ENCODE assay signal across 31 cellular contexts in the genomic region with DNA sequence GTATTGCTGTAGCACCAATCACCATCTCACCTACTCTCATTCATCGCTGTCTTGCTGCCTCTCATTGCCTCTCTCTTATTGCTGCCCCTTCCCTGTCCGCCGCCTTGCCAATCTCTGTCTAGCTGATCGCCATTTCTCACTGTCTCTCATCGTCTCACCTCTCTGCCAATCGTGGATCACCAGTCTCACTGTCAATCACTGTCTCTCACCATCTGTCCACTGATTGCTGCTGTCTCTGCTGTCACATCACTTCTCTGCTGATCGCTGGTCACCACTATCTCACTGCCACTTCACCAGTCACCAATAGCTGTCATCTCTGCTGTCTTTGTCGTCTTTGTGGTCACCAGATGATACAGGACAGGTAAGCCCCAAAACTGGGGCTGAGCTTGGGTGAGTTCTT. TPM values are rescaled to one million over a fixed set of nuclear protein-coding genes. Genes with fewer than 3 reads are reported as not detected.
DNase-seq lines count a peak whose midpoint lies in the region; ATAC-seq, FAIRE-seq and TF ChIP-seq lines count a peak whose summit lies in the region.
"Had no signal": no experiment of that assay in that cellular context is flagged by ENCODE, and none has a peak within 500 bp of the region (broad histone marks: within the 10 kb centered on the region; RNA-seq: fewer than 3 reads in every experiment).

No MANE protein-coding gene starts in this region.

- TF ChIP-seq CTCF in K562 (IDR thresholded peaks at IDR 0.05 in 2 of 3, conservative IDR thresholded peaks at IDR 0.05 in 1 of 3; ENCODE audit: insufficient read depth in 2 of 3, low read depth in 1 of 3, low read length in 3 of 3) = no peak

- no peaks in the 10 kb centered on the region for H4K20me1 ChIP-seq in K562 (replicated peaks; ENCODE audit: control insufficient read depth, insufficient read depth, low read length)
- H4K20me1 ChIP-seq: BLaER1 had no signal

- no peak overlapping the region for H2BK12ac ChIP-seq in neuronal stem cell (ENCODE audit: low read length)

- H2BK120ac ChIP-seq in neuronal stem cell (ENCODE audit: low read depth, low read length) = no peak overlapping the region

- H2AFZ ChIP-seq in K562 (ENCODE audit: low read depth, low read length) = no peak overlapping the region
- no peak overlapping the region for H2AFZ ChIP-seq in neuronal stem cell (ENCODE audit: low read length)

- no peak for DNase-seq in activated naive CD8-positive, alpha-beta T cell treated with anti-CD3 and anti-CD28 coated beads, Interleukin-2, amount 10 ng/mL, durations not matched to agents 7 days and 5 days
- no peak for DNase-seq in activated naive CD8-positive, alpha-beta T cell treated with anti-CD3 and anti-CD28 coated beads for 36 hours
- DNase-seq in K562 (ENCODE audit: extremely low read depth in 1 of 4, low spot score in 3 of 4) = no peak
- no peak for DNase-seq in neuronal stem cell (ENCODE audit: low spot score)
- no peak for DNase-seq in stimulated activated naive CD4-positive, alpha-beta T cell (lab: John Stamatoyannopoulos, UW)
- no peak for DNase-seq in activated CD4-positive, alpha-beta T cell treated with anti-CD3 and anti-CD28 coated beads, Interleukin-2, amount 10 ng/mL, durations not matched to agents 24 days and 14 days
- DNase-seq: 8988T; ACHN; BE2C; C1 segment of cervical spinal cord; CD4-positive, alpha-beta memory T cell; CD4-positive, CD25-positive, alpha-beta regulatory T cell; CD8-positive, alpha-beta memory T cell; COR-L47; DMS 273 treated with DMSO at 0.1 percent for 48 hours; DMS153; DMS53; DMS79; DND-41; EL; GDM1 had no signal

- CTCF ChIA-PET in K562 (lab: Yijun Ruan, JAX; ENCODE audit: low intra/inter-chr PET ratio) = no interaction called here

- no peaks in the 10 kb centered on the region for H3K36me3 ChIP-seq in K562 (ENCODE audit: control insufficient read depth, insufficient read depth, low read length)
- H3K36me3 ChIP-seq in neuronal stem cell (replicated peaks in 1 of 2; ENCODE audit: control insufficient read depth in 2 of 2, insufficient read depth in 2 of 2, low read length in 2 of 2) = no peaks in the 10 kb centered on the region
- H3K36me3 ChIP-seq: BE2C, BLaER1 had no signal

- no peaks in the 10 kb centered on the region for H3K9me1 ChIP-seq in K562 (ENCODE audit: control insufficient read depth, insufficient read depth, low read length)

- no peak overlapping the region for H2BK15ac ChIP-seq in neuronal stem cell (ENCODE audit: low read length)

- H3K4me1 ChIP-seq in K562 (replicated peaks in 1 of 2; ENCODE audit: control insufficient read depth in 2 of 2, insufficient read depth in 2 of 2, low read length in 2 of 2) (peaks cover 4 to 15% of the 10 kb centered on the region in 2 experiments; a peak in 3 of 5 replicates), neuronal stem cell (ENCODE audit: control insufficient read depth in 2 of 2, insufficient read depth in 1 of 2, low read depth in 1 of 2, low read length in 2 of 2) (no peaks in the 10 kb centered on the region)
- H3K4me1 ChIP-seq: BE2C, BLaER1 had no signal

- peaks cover 5% of the 10 kb centered on the region for H3K9me3 Mint-ChIP-seq in activated naive CD8-positive, alpha-beta T cell treated with anti-CD3 and anti-CD28 coated beads, Interleukin-2, amount 10 ng/mL, durations not matched to agents 7 days and 5 days
- H3K9me3 Mint-ChIP-seq in activated naive CD8-positive, alpha-beta T cell treated with anti-CD3 and anti-CD28 coated beads for 36 hours = peaks cover 3% of the 10 kb centered on the region
- peaks cover 8% of the 10 kb centered on the region for H3K9me3 Mint-ChIP-seq in activated CD4-positive, alpha-beta T cell treated with anti-CD3 and anti-CD28 coated beads, Interleukin-2, amount 10 ng/mL, durations not matched to agents 24 days and 14 days
- H3K9me3 Mint-ChIP-seq: CD4-positive, alpha-beta memory T cell; CD8-positive, alpha-beta memory T cell had no signal

- no peaks in the 10 kb centered on the region for H3K4me1 Mint-ChIP-seq in activated naive CD8-positive, alpha-beta T cell treated with anti-CD3 and anti-CD28 coated beads, Interleukin-2, amount 10 ng/mL, durations not matched to agents 7 days and 5 days
- H3K4me1 Mint-ChIP-seq in activated naive CD8-positive, alpha-beta T cell treated with anti-CD3 and anti-CD28 coated beads for 36 hours = no peaks in the 10 kb centered on the region
- no peaks in the 10 kb centered on the region for H3K4me1 Mint-ChIP-seq in activated CD4-positive, alpha-beta T cell treated with anti-CD3 and anti-CD28 coated beads, Interleukin-2, amount 10 ng/mL, durations not matched to agents 24 days and 14 days
- H3K4me1 Mint-ChIP-seq: CD4-positive, alpha-beta memory T cell; CD4-positive, CD25-positive, alpha-beta regulatory T cell; CD8-positive, alpha-beta memory T cell had no signal

- no peak overlapping the region for H2AK5ac ChIP-seq in neuronal stem cell (ENCODE audit: low read depth, low read length)

- H3K9ac ChIP-seq in K562 (ENCODE audit: insufficient read depth in 1 of 2, low read depth in 2 of 2, low read length in 2 of 2) (no peak overlapping the region), neuronal stem cell (ENCODE audit: low read depth, low read length, poor library complexity) (peak overlapping the region; percentile 83)
- H3K9ac ChIP-seq: BLaER1 had no signal

- H3K9me3 ChIP-seq in K562 (replicated peaks; ENCODE audit: control insufficient read depth, insufficient read depth, low read depth, low read length) (no peaks in the 10 kb centered on the region; the same call in 1 of the 2 replicates), neuronal stem cell (replicated peaks in 1 of 2; ENCODE audit: control insufficient read depth in 2 of 2, insufficient read depth in 1 of 2, low read depth in 1 of 2, low read length in 2 of 2) (peaks cover 5 to 15% of the 10 kb centered on the region in 2 donors)

- no peak overlapping the region for H3K23ac ChIP-seq in neuronal stem cell (ENCODE audit: low read depth, low read length, poor library complexity)

- TF ChIP-seq POLR2A in K562 (conservative IDR thresholded peaks at IDR 0.05) = no peak

- in situ Hi-C loops in K562 (cut with MboI) = no loop called here

- H3K14ac ChIP-seq in neuronal stem cell (ENCODE audit: low read length) = no peak overlapping the region

- no peak overlapping the region for H3K4me3 Mint-ChIP-seq in activated naive CD8-positive, alpha-beta T cell treated with anti-CD3 and anti-CD28 coated beads, Interleukin-2, amount 10 ng/mL, durations not matched to agents 7 days and 5 days
- no peak overlapping the region for H3K4me3 Mint-ChIP-seq in activated naive CD8-positive, alpha-beta T cell treated with anti-CD3 and anti-CD28 coated beads for 36 hours
- no peak overlapping the region for H3K4me3 Mint-ChIP-seq in activated CD4-positive, alpha-beta T cell treated with anti-CD3 and anti-CD28 coated beads, Interleukin-2, amount 10 ng/mL, durations not matched to agents 24 days and 14 days
- H3K4me3 Mint-ChIP-seq: CD14-positive monocyte; CD4-positive, alpha-beta memory T cell; CD8-positive, alpha-beta memory T cell had no signal

- intact Hi-C loops in K562 (cut with micrococcal nuclease) = no loop called here
- intact Hi-C loops in activated CD4-positive, alpha-beta T cell treated with anti-CD3 and anti-CD28 coated beads, Interleukin-2, amount 10 ng/mL, durations not matched to agents 24 days and 14 days (cut with micrococcal nuclease) = no loop called here

- WGBS in K562 (ENCODE audit: insufficient coverage, low coverage, missing lambda C conversion rate) = 7% methylated on average over 8 of the region's 8 CpGs
- WGBS in neuronal stem cell (ENCODE audit: extremely low coverage in 2 of 2, insufficient read length in 2 of 2, insufficient replicate concordance in 1 of 2), 2 donors = no CpG with 5 or more reads among the region's 8 CpGs

- H3K4me2 ChIP-seq in K562 (ENCODE audit: insufficient read depth, low read length) = no peak overlapping the region
- no peak overlapping the region for H3K4me2 ChIP-seq in neuronal stem cell (ENCODE audit: insufficient read depth, low read length, poor library complexity, severe bottlenecking)
- H3K4me2 ChIP-seq: BLaER1 had no signal

- H4K8ac ChIP-seq in neuronal stem cell (ENCODE audit: low read depth, low read length) = no peak overlapping the region

- H2BK5ac ChIP-seq in neuronal stem cell (ENCODE audit: low read length) = no peak overlapping the region

- no peak overlapping the region for H4K91ac ChIP-seq in neuronal stem cell (ENCODE audit: low read depth, low read length, poor library complexity)

- H3K27ac ChIP-seq in K562 (ENCODE audit: extremely low read depth, low read depth, low read length) = no peak overlapping the region
- H3K27ac ChIP-seq in neuronal stem cell (replicated peaks; ENCODE audit: low read length) = no peak overlapping the region
- H3K27ac ChIP-seq: BLaER1 had no signal

- H3K4me3 ChIP-seq in K562 (no peak overlapping the region), neuronal stem cell (ENCODE audit: low read length in 2 of 2) (no peak overlapping the region)
- H3K4me3 ChIP-seq: BLaER1, GM12878 had no signal

- no peak overlapping the region for H3K4ac ChIP-seq in neuronal stem cell (ENCODE audit: low read length)

- peaks cover 29% of the 10 kb centered on the region for H3K27me3 Mint-ChIP-seq in activated naive CD8-positive, alpha-beta T cell treated with anti-CD3 and anti-CD28 coated beads, Interleukin-2, amount 10 ng/mL, durations not matched to agents 7 days and 5 days
- H3K27me3 Mint-ChIP-seq in activated naive CD8-positive, alpha-beta T cell treated with anti-CD3 and anti-CD28 coated beads for 36 hours = peaks cover 20% of the 10 kb centered on the region
- peaks cover 19% of the 10 kb centered on the region for H3K27me3 Mint-ChIP-seq in activated CD4-positive, alpha-beta T cell treated with anti-CD3 and anti-CD28 coated beads, Interleukin-2, amount 10 ng/mL, durations not matched to agents 24 days and 14 days

- H3K18ac ChIP-seq in neuronal stem cell (ENCODE audit: low read length) = no peak overlapping the region

- H3K27me3 ChIP-seq in K562 (ENCODE audit: control insufficient read depth in 2 of 2, insufficient read depth in 2 of 2, low read length in 2 of 2) = peaks cover 4 to 19% of the 10 kb centered on the region in 2 experiments; a peak in 3 of 5 replicates
- H3K27me3 ChIP-seq in neuronal stem cell (ENCODE audit: control insufficient read depth in 3 of 3, insufficient read depth in 3 of 3, low read depth in 1 of 3, low read length in 3 of 3) = peaks cover 0 to 2% (median 0%) of the 10 kb centered on the region in 3 experiments
- H3K27me3 ChIP-seq: BLaER1 had no signal

- no peak for FAIRE-seq in K562 (lab: Jason Lieb, UNC)
- FAIRE-seq: A204.1, GM12878, GM12892, GM18507 had no signal

- no peaks in the 10 kb centered on the region for H3K36me3 Mint-ChIP-seq in activated naive CD8-positive, alpha-beta T cell treated with anti-CD3 and anti-CD28 coated beads, Interleukin-2, amount 10 ng/mL, durations not matched to agents 7 days and 5 days
- no peaks in the 10 kb centered on the region for H3K36me3 Mint-ChIP-seq in activated naive CD8-positive, alpha-beta T cell treated with anti-CD3 and anti-CD28 coated beads for 36 hours
- no peaks in the 10 kb centered on the region for H3K36me3 Mint-ChIP-seq in activated CD4-positive, alpha-beta T cell treated with anti-CD3 and anti-CD28 coated beads, Interleukin-2, amount 10 ng/mL, durations not matched to agents 24 days and 14 days (ENCODE audit: low read depth)
- H3K36me3 Mint-ChIP-seq: CD14-positive monocyte; CD4-positive, alpha-beta memory T cell; CD4-positive, CD25-positive, alpha-beta regulatory T cell; CD8-positive, alpha-beta memory T cell had no signal

- no peak for TF ChIP-seq EP300 in K562 (IDR thresholded peaks at IDR 0.05; ENCODE audit: low read length)

- no peak for ATAC-seq in activated naive CD8-positive, alpha-beta T cell treated with anti-CD3 and anti-CD28 coated beads, Interleukin-2, amount 10 ng/mL, durations not matched to agents 7 days and 5 days (ENCODE audit: low read depth)
- ATAC-seq in K562 = no peak
- ATAC-seq: GM12878 had no signal

- no peak for TF ChIP-seq RAD21 in K562 (CRISPR knock-in tag; conservative IDR thresholded peaks at IDR 0.05 in 1 of 2, IDR thresholded peaks at IDR 0.05 in 1 of 2)

- peaks cover 3% of the 10 kb centered on the region for H3K79me1 ChIP-seq in neuronal stem cell (ENCODE audit: low read depth, low read length)

- POLR2A ChIA-PET in activated naive CD8-positive, alpha-beta T cell treated with anti-CD3 and anti-CD28 coated beads, Interleukin-2, amount 10 ng/mL, durations not matched to agents 7 days and 5 days (lab: Charles Lee) = no interaction called here
- POLR2A ChIA-PET in K562 (lab: Yijun Ruan, JAX) = interaction anchor here (0.6 to 1.5 kb wide), 4 partner anchors 14 to 117 kb away, joined by 3 to 5 read pairs (median 3); a partner anchor contains a TSS

- H3K27ac Mint-ChIP-seq in activated naive CD8-positive, alpha-beta T cell treated with anti-CD3 and anti-CD28 coated beads, Interleukin-2, amount 10 ng/mL, durations not matched to agents 7 days and 5 days = peak overlapping the region; percentile 23
- no peak overlapping the region for H3K27ac Mint-ChIP-seq in activated naive CD8-positive, alpha-beta T cell treated with anti-CD3 and anti-CD28 coated beads for 36 hours
- no peak overlapping the region for H3K27ac Mint-ChIP-seq in activated CD4-positive, alpha-beta T cell treated with anti-CD3 and anti-CD28 coated beads, Interleukin-2, amount 10 ng/mL, durations not matched to agents 24 days and 14 days
- H3K27ac Mint-ChIP-seq: CD4-positive, alpha-beta memory T cell had no signal

- no TSS peak for BruUV-seq in K562 (replicated peaks; lab: Mats Ljungman, UMichigan)

- no peaks in the 10 kb centered on the region for H3K79me2 ChIP-seq in K562 (ENCODE audit: control insufficient read depth, insufficient read depth, low read length)

RNA-seq across cellular contexts. Expression of a gene that starts 20.6 kb away (rescaled TPM):
- total RNA-seq in activated naive CD8-positive, alpha-beta T cell treated with anti-CD3 and anti-CD28 coated beads, Interleukin-2, amount 10 ng/mL, durations not matched to agents 7 days and 5 days = 10 to 100 TPM; 74.8 to 84.2 TPM
- total RNA-seq in activated naive CD8-positive, alpha-beta T cell treated with anti-CD3 and anti-CD28 coated beads for 36 hours = 100 to 1,000 TPM; 104 to 108 TPM
- 43.1 and 99.3 TPM in 2 replicates for total RNA-seq in K562 (2011; cell fraction: chromatin; rRNA removed; ENCODE audit: low replicate concordance)
- 62.9 and 67.9 TPM in 2 replicates for total RNA-seq in K562 (2011; cell fraction: nucleolus; rRNA removed)
- 55.1 and 61.4 TPM in 2 replicates for total RNA-seq in K562 (2011; cell fraction: nucleoplasm; rRNA removed)
- total RNA-seq in K562 (2014; rRNA removed) (64.4 and 78.1 TPM in 2 replicates), K562 (2014; rRNA removed; fragmentation: Illumina TruSeq; extraction: Trizol) (9.0 and 11.7 TPM in 2 replicates), K562 (2015; rRNA removed; fragmentation: Illumina TruSeq; extraction: Trizol) (15.1 and 15.6 TPM in 2 replicates), K562 (2021) (78.2 and 87.2 TPM in 2 replicates)
- polyA plus RNA-seq in K562 (2011; rRNA removed) (33.2 and 33.8 TPM in 2 replicates), K562 (2014; fragmentation: Illumina TruSeq; extraction: Trizol) (15.6 and 15.9 TPM in 2 replicates), K562 (2014; fragmentation: Nextera tagmentation; extraction: Ambion mirVana) (1 to 10 TPM; 5.4 to 9.4 TPM), K562 (2014; rRNA removed) (63.2 and 75.9 TPM in 2 replicates)
- 33.5 and 84.3 TPM in 2 replicates for polyA plus RNA-seq in K562 (2011; cell fraction: cytosol; rRNA removed)
- polyA plus RNA-seq in K562 (2011; cell fraction: nucleus; rRNA removed) = 65.0 and 106 TPM in 2 replicates
- polyA plus RNA-seq in K562 (2012) = 32.9 and 41.4 TPM in 2 replicates
- polyA minus RNA-seq in K562 (2011; rRNA and poly(A)+ RNA removed) = 10.3 and 11.0 TPM in 2 replicates
- 9.4 and 19.7 TPM in 2 replicates for polyA minus RNA-seq in K562 (2011; cell fraction: cytosol; rRNA and poly(A)+ RNA removed)
- polyA minus RNA-seq in K562 (2011; cell fraction: nucleus; rRNA and poly(A)+ RNA removed) = 27.5 and 27.6 TPM in 2 replicates
- 26.2 TPM for polyA plus RNA-seq in neuronal stem cell (2013, experiment 1 of 2)
- 27.9 TPM for polyA plus RNA-seq in neuronal stem cell (2013, experiment 2 of 2)
- total RNA-seq in activated CD4-positive, alpha-beta T cell treated with anti-CD3 and anti-CD28 coated beads, Interleukin-2, amount 10 ng/mL, durations not matched to agents 24 days and 14 days = 86.4 and 100.0 TPM in 2 replicates

RNA-seq across cellular contexts. Expression of a gene that starts 29.1 kb away (rescaled TPM):
- total RNA-seq in activated naive CD8-positive, alpha-beta T cell treated with anti-CD3 and anti-CD28 coated beads, Interleukin-2, amount 10 ng/mL, durations not matched to agents 7 days and 5 days = 10 to 100 TPM; 75.6 to 82.6 TPM
- total RNA-seq in activated naive CD8-positive, alpha-beta T cell treated with anti-CD3 and anti-CD28 coated beads for 36 hours = 10 to 100 TPM; 65.0 to 65.4 TPM
- total RNA-seq in K562 (2011; cell fraction: chromatin; rRNA removed; ENCODE audit: low replicate concordance) = 44.9 and 134 TPM in 2 replicates
- 81.0 and 82.1 TPM in 2 replicates for total RNA-seq in K562 (2011; cell fraction: nucleolus; rRNA removed)
- total RNA-seq in K562 (2011; cell fraction: nucleoplasm; rRNA removed) = 51.7 and 58.3 TPM in 2 replicates
- total RNA-seq in K562 (2014; rRNA removed) = 59.6 and 74.1 TPM in 2 replicates
- total RNA-seq in K562 (2014; rRNA removed; fragmentation: Illumina TruSeq; extraction: Trizol) = 28.8 and 34.4 TPM in 2 replicates
- 52.7 and 57.5 TPM in 2 replicates for total RNA-seq in K562 (2015; rRNA removed; fragmentation: Illumina TruSeq; extraction: Trizol)
- 68.3 and 76.8 TPM in 2 replicates for total RNA-seq in K562 (2021)
- 42.4 and 57.9 TPM in 2 replicates for polyA plus RNA-seq in K562 (2011; rRNA removed)
- 44.4 and 53.1 TPM in 2 replicates for polyA plus RNA-seq in K562 (2011; cell fraction: cytosol; rRNA removed)
- polyA plus RNA-seq in K562 (2011; cell fraction: nucleus; rRNA removed) = 70.2 and 76.3 TPM in 2 replicates
- 52.3 and 56.9 TPM in 2 replicates for polyA plus RNA-seq in K562 (2012)
- polyA plus RNA-seq in K562 (2014; fragmentation: Illumina TruSeq; extraction: Trizol) = 63.3 and 66.5 TPM in 2 replicates
- polyA plus RNA-seq in K562 (2014; fragmentation: Nextera tagmentation; extraction: Ambion mirVana) = 10 to 100 TPM in 1 of 2 experiments, 1 to 10 TPM in 1; 3.6 to 12.9 TPM
- 68.4 and 75.4 TPM in 2 replicates for polyA plus RNA-seq in K562 (2014; rRNA removed)
- polyA minus RNA-seq in K562 (2011; rRNA and poly(A)+ RNA removed) = 47.1 and 62.6 TPM in 2 replicates
- polyA minus RNA-seq in K562 (2011; cell fraction: cytosol; rRNA and poly(A)+ RNA removed) = 27.5 and 38.4 TPM in 2 replicates
- polyA minus RNA-seq in K562 (2011; cell fraction: nucleus; rRNA and poly(A)+ RNA removed) = 32.3 and 44.0 TPM in 2 replicates
- 30.4 TPM for polyA plus RNA-seq in neuronal stem cell (2013, experiment 1 of 2)
- 28.5 TPM for polyA plus RNA-seq in neuronal stem cell (2013, experiment 2 of 2)
- 71.6 and 72.3 TPM in 2 replicates for total RNA-seq in activated CD4-positive, alpha-beta T cell treated with anti-CD3 and anti-CD28 coated beads, Interleukin-2, amount 10 ng/mL, durations not matched to agents 24 days and 14 days

RNA-seq across cellular contexts. Expression of a gene that starts 39.6 kb away (rescaled TPM):
- 10 to 100 TPM; 27.9 to 29.0 TPM for total RNA-seq in activated naive CD8-positive, alpha-beta T cell treated with anti-CD3 and anti-CD28 coated beads, Interleukin-2, amount 10 ng/mL, durations not matched to agents 7 days and 5 days
- total RNA-seq in activated naive CD8-positive, alpha-beta T cell treated with anti-CD3 and anti-CD28 coated beads for 36 hours = 10 to 100 TPM; 20.4 to 20.6 TPM
- total RNA-seq in K562 (2011; cell fraction: chromatin; rRNA removed; ENCODE audit: low replicate concordance) = 16.4 and 48.0 TPM in 2 replicates
- total RNA-seq in K562 (2011; cell fraction: nucleolus; rRNA removed) = 43.4 and 48.4 TPM in 2 replicates
- total RNA-seq in K562 (2011; cell fraction: nucleoplasm; rRNA removed) = 26.7 and 28.3 TPM in 2 replicates
- total RNA-seq in K562 (2014; rRNA removed) (13.0 and 17.0 TPM in 2 replicates), K562 (2014; rRNA removed; fragmentation: Illumina TruSeq; extraction: Trizol) (3.1 and 3.5 TPM in 2 replicates), K562 (2015; rRNA removed; fragmentation: Illumina TruSeq; extraction: Trizol) (8.7 and 8.9 TPM in 2 replicates), K562 (2021) (23.2 and 24.2 TPM in 2 replicates)
- polyA plus RNA-seq in K562 (2011; rRNA removed) (5.1 and 7.7 TPM in 2 replicates), K562 (2014; fragmentation: Illumina TruSeq; extraction: Trizol) (4.6 and 9.1 TPM in 2 replicates), K562 (2014; fragmentation: Nextera tagmentation; extraction: Ambion mirVana) (under 1 TPM; 0.51 to 0.63 TPM), K562 (2014; rRNA removed) (11.3 and 11.7 TPM in 2 replicates)
- 6.5 and 20.1 TPM in 2 replicates for polyA plus RNA-seq in K562 (2011; cell fraction: cytosol; rRNA removed)
- polyA plus RNA-seq in K562 (2011; cell fraction: nucleus; rRNA removed) = 17.1 and 27.9 TPM in 2 replicates
- 10.8 and 15.8 TPM in 2 replicates for polyA plus RNA-seq in K562 (2012)
- polyA minus RNA-seq in K562 (2011; rRNA and poly(A)+ RNA removed) = 8.3 and 9.2 TPM in 2 replicates
- polyA minus RNA-seq in K562 (2011; cell fraction: cytosol; rRNA and poly(A)+ RNA removed) = 14.6 and 14.8 TPM in 2 replicates
- 17.5 and 18.7 TPM in 2 replicates for polyA minus RNA-seq in K562 (2011; cell fraction: nucleus; rRNA and poly(A)+ RNA removed)
- polyA plus RNA-seq in neuronal stem cell (2013, experiment 1 of 2) = 4.0 TPM
- polyA plus RNA-seq in neuronal stem cell (2013, experiment 2 of 2) = 4.1 TPM
- total RNA-seq in activated CD4-positive, alpha-beta T cell treated with anti-CD3 and anti-CD28 coated beads, Interleukin-2, amount 10 ng/mL, durations not matched to agents 24 days and 14 days = 20.1 and 21.1 TPM in 2 replicates

RNA-seq across cellular contexts. Expression of a gene that starts 45.7 kb away (rescaled TPM):
- under 1 TPM; 0.14 to 0.17 TPM for total RNA-seq in activated naive CD8-positive, alpha-beta T cell treated with anti-CD3 and anti-CD28 coated beads, Interleukin-2, amount 10 ng/mL, durations not matched to agents 7 days and 5 days
- total RNA-seq in activated naive CD8-positive, alpha-beta T cell treated with anti-CD3 and anti-CD28 coated beads for 36 hours = under 1 TPM; 0.42 to 0.45 TPM
- 0.09 TPM in 1 of 2 replicates, not detected in the other for total RNA-seq in K562 (2011; cell fraction: chromatin; rRNA removed; ENCODE audit: low replicate concordance)
- not detected in 2 replicates for total RNA-seq in K562 (2011; cell fraction: nucleolus; rRNA removed)
- total RNA-seq in K562 (2011; cell fraction: nucleoplasm; rRNA removed) = not detected in 2 replicates
- total RNA-seq in K562 (2014; rRNA removed) (not detected in 2 replicates), K562 (2014; rRNA removed; fragmentation: Illumina TruSeq; extraction: Trizol) (not detected in 2 replicates), K562 (2015; rRNA removed; fragmentation: Illumina TruSeq; extraction: Trizol) (not detected in 2 replicates), K562 (2021) (0.09 TPM in 1 of 2 replicates, not detected in the other)
- polyA plus RNA-seq in K562 (2011; rRNA removed) (not detected in 2 replicates), K562 (2014; fragmentation: Illumina TruSeq; extraction: Trizol) (not detected in 2 replicates), K562 (2014; fragmentation: Nextera tagmentation; extraction: Ambion mirVana) (not detected), K562 (2014; rRNA removed) (not detected in 2 replicates)
- polyA plus RNA-seq in K562 (2011; cell fraction: cytosol; rRNA removed) = not detected in 2 replicates
- not detected in 2 replicates for polyA plus RNA-seq in K562 (2011; cell fraction: nucleus; rRNA removed)
- polyA plus RNA-seq in K562 (2012) = not detected in 2 replicates
- polyA minus RNA-seq in K562 (2011; rRNA and poly(A)+ RNA removed) = not detected in 2 replicates
- not detected in 2 replicates for polyA minus RNA-seq in K562 (2011; cell fraction: cytosol; rRNA and poly(A)+ RNA removed)
- not detected in 2 replicates for polyA minus RNA-seq in K562 (2011; cell fraction: nucleus; rRNA and poly(A)+ RNA removed)
- polyA plus RNA-seq in neuronal stem cell (2013, experiment 1 of 2) = 0.03 TPM
- polyA plus RNA-seq in neuronal stem cell (2013, experiment 2 of 2) = 0.01 TPM
- 0.07 TPM in 1 of 2 replicates, not detected in the other for total RNA-seq in activated CD4-positive, alpha-beta T cell treated with anti-CD3 and anti-CD28 coated beads, Interleukin-2, amount 10 ng/mL, durations not matched to agents 24 days and 14 days
- total RNA-seq: A673; CD4-positive, alpha-beta memory T cell; CD4-positive, CD25-positive, alpha-beta regulatory T cell; CD8-positive, alpha-beta memory T cell; Daoy; G401 had no signal
- polyA plus RNA-seq: AG04450; CD14-positive monocyte; CD4-positive, alpha-beta memory T cell; CD4-positive, CD25-positive, alpha-beta regulatory T cell; CD8-positive, alpha-beta memory T cell had no signal
